In the genomic region with DNA sequence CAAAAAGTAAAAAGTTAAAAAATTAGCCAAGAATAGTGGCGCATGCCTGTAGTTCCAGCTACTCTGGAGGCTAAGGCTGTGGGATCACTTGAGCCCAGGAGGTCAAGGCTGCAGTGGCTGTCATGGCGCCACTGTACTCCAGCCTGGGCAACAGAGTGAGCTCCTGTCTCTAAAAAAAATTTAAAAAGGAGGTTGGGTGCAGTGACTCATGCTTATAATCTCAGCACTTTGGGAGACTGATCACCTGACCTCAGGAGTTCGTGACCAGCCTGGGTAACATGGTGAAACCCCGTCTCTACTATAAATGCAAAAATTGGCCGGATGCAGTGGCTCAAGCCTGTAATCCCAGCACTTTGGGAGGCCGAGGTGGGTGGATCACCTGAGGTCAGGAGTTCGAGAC, we compare ENCODE assay signal across 22 cellular contexts.
"Had no signal": no experiment of that assay in that cellular context is flagged by ENCODE, and none has a peak within 500 bp of the region (broad histone marks: within the 10 kb centered on the region; RNA-seq: fewer than 3 reads in every experiment).

No MANE protein-coding gene starts in this region.

- H3K9ac ChIP-seq: SK-N-SH had no signal

- H3K36me3 ChIP-seq: MG63 had no signal

- H3K4me3 ChIP-seq: MG63 had no signal

- H3K27me3 ChIP-seq: MG63 had no signal

- H3K9me3 ChIP-seq: MG63, SK-N-SH had no signal

- DNase-seq: KBM-7; MG63; NCI-H1092 treated with DMSO at 0.1 percent for 48 hours; NCI-H1436; NCI-H187; NCI-H2029; NCI-H2081 treated with DMSO at 0.1 percent for 48 hours; NCI-H2171; NCI-H226; NCI-H446; NCI-H510A; NCI-H524 treated with DMSO at 0.1 percent for 48 hours; NCI-H69; NCI-H774; NK-92 treated with Interleukin-12 subunit alpha and Interleukin-12 subunit beta, amount 100 ng/mL, for 24 hours; PC-3; SHP77; SK-N-SH; SW 1271; T-cell had no signal

- H3K4me2 ChIP-seq: SK-N-SH had no signal

- H3K27ac ChIP-seq: RWPE1 had no signal

- ATAC-seq: Panc1, PC-3, T-cell had no signal
